29 cellular contexts compared by ENCODE assay signal in genomic region chr9:1962588-1963134, GRCh38.
"Had no signal": no experiment of that assay in that cellular context is flagged by ENCODE, and none has a peak within 500 bp of the region (broad histone marks: within the 10 kb centered on the region; RNA-seq: fewer than 3 reads in every experiment).

No MANE protein-coding gene starts in this region.

- FAIRE-seq: islet of Langerhans, kidney, pancreas, small intestine had no signal

- DNase-seq: hypothalamus; immature natural killer cell; kidney; left ventricle myocardium inferior; mesendoderm; naive thymus-derived CD4-positive, alpha-beta T cell; nucleus accumbens; pancreas; posterior cingulate gyrus; retina; right cardiac atrium; sigmoid colon; small intestine; spleen; stimulated activated CD4-positive, alpha-beta T cell treated with anti-CD3 and anti-CD28 coated beads, Interleukin-4, amount 100 ng/mL, for 24 hours; stimulated activated naive CD4-positive, alpha-beta T cell; tibial artery; trophoblast cell; uterus had no signal

- H3K4me1 Mint-ChIP-seq: immature natural killer cell; naive thymus-derived CD4-positive, alpha-beta T cell; neural crest cell; stimulated activated effector memory CD8-positive, alpha-beta T cell treated with anti-CD3 and anti-CD28 coated beads, Interleukin-12 subunit alpha, Interleukin-12 subunit beta, amount 100 ng/mL, for 72 hours had no signal

- H3K4me3 ChIP-seq: left ventricle myocardium inferior, lung, pancreas, prostate gland, sigmoid colon, spleen, suprapubic skin, thoracic aorta, tibial artery, uterus had no signal

- H3K36me3 Mint-ChIP-seq: immature natural killer cell; mesothelial cell of epicardium; naive thymus-derived CD4-positive, alpha-beta T cell; natural killer cell treated with Interleukin-12 subunit alpha and Interleukin-12 subunit beta and Interleukin-15 and Interleukin-18, amount 100 ng/mL, for 72 hours; stimulated activated effector memory CD8-positive, alpha-beta T cell treated with anti-CD3 and anti-CD28 coated beads, Interleukin-12 subunit alpha, Interleukin-12 subunit beta, amount 100 ng/mL, for 72 hours had no signal

- H3K4me1 ChIP-seq: pancreas, prostate gland, sigmoid colon, spleen, suprapubic skin, tibial artery, uterus had no signal

- H3K9me3 Mint-ChIP-seq: mesothelial cell of epicardium; naive thymus-derived CD4-positive, alpha-beta T cell; natural killer cell treated with Interleukin-12 subunit alpha and Interleukin-12 subunit beta and Interleukin-15 and Interleukin-18, amount 100 ng/mL, for 72 hours; neural crest cell; stimulated activated effector memory CD8-positive, alpha-beta T cell treated with anti-CD3 and anti-CD28 coated beads, Interleukin-12 subunit alpha, Interleukin-12 subunit beta, amount 100 ng/mL, for 72 hours; stimulated activated naive CD8-positive, alpha-beta T cell treated with anti-CD3 and anti-CD28 coated beads, Interleukin-15, Interleukin-2, amounts not matched to agents 100 ng/mL and 50 ng/mL, for 24 hours had no signal

- H3K4me3 Mint-ChIP-seq: immature natural killer cell; mesothelial cell of epicardium; naive thymus-derived CD4-positive, alpha-beta T cell; natural killer cell treated with Interleukin-12 subunit alpha and Interleukin-12 subunit beta and Interleukin-15 and Interleukin-18, amount 100 ng/mL, for 72 hours; neural crest cell; stimulated activated effector memory CD8-positive, alpha-beta T cell treated with anti-CD3 and anti-CD28 coated beads, Interleukin-12 subunit alpha, Interleukin-12 subunit beta, amount 100 ng/mL, for 72 hours; stimulated activated naive CD8-positive, alpha-beta T cell treated with anti-CD3 and anti-CD28 coated beads, Interleukin-15, Interleukin-2, amounts not matched to agents 100 ng/mL and 50 ng/mL, for 24 hours had no signal

- H3K9me3 ChIP-seq: left ventricle myocardium inferior, pancreas, prostate gland, sigmoid colon, spleen, suprapubic skin, thoracic aorta, tibial artery, uterus had no signal

- H3K27me3 ChIP-seq: pancreas, sigmoid colon, spleen, suprapubic skin, tibial artery, uterus had no signal

- ATAC-seq: naive thymus-derived CD4-positive, alpha-beta T cell; natural killer cell treated with Interleukin-12 subunit alpha and Interleukin-12 subunit beta and Interleukin-15 and Interleukin-18, amount 100 ng/mL, for 72 hours; right cardiac atrium; stimulated activated effector memory CD8-positive, alpha-beta T cell treated with anti-CD3 and anti-CD28 coated beads, Interleukin-12 subunit alpha, Interleukin-12 subunit beta, amount 100 ng/mL, for 72 hours had no signal

- H3K27ac ChIP-seq: left ventricle myocardium inferior, pancreas, prostate gland, sigmoid colon, suprapubic skin, thoracic aorta, tibial artery, uterus had no signal

- H3K36me3 ChIP-seq: left ventricle myocardium inferior, pancreas, prostate gland, sigmoid colon, spleen, suprapubic skin, thoracic aorta, tibial artery, uterus had no signal

- H3K27ac Mint-ChIP-seq: immature natural killer cell; mesothelial cell of epicardium; naive thymus-derived CD4-positive, alpha-beta T cell; natural killer cell treated with Interleukin-12 subunit alpha and Interleukin-12 subunit beta and Interleukin-15 and Interleukin-18, amount 100 ng/mL, for 72 hours; stimulated activated effector memory CD8-positive, alpha-beta T cell treated with anti-CD3 and anti-CD28 coated beads, Interleukin-12 subunit alpha, Interleukin-12 subunit beta, amount 100 ng/mL, for 72 hours; stimulated activated naive CD8-positive, alpha-beta T cell treated with anti-CD3 and anti-CD28 coated beads, Interleukin-15, Interleukin-2, amounts not matched to agents 100 ng/mL and 50 ng/mL, for 24 hours had no signal

- H3K27me3 Mint-ChIP-seq: stimulated activated naive CD8-positive, alpha-beta T cell treated with anti-CD3 and anti-CD28 coated beads, Interleukin-15, Interleukin-2, amounts not matched to agents 100 ng/mL and 50 ng/mL, for 24 hours had no signal
